ENCODE assay signal across 8 cellular contexts in genomic region chr20:25695532-25696383, GRCh38. TPM values are rescaled to one million over a fixed set of nuclear protein-coding genes. Genes with fewer than 3 reads are reported as not detected.
A peak's percentile ranks its signal among the peaks of the same experiment; 100 is the strongest.
DNase-seq lines count a peak whose midpoint lies in the region; ATAC-seq lines count a peak whose summit lies in the region.

No MANE protein-coding gene starts in this region.

- ATAC-seq in activated T-cell treated with anti-CD3 and anti-CD28 coated beads, Interleukin-2, amount 50 U/mL, for 72 hours (replicated peaks in 1 of 2) = peak in 1 of 2 donors; percentile 0
- ATAC-seq in esophagus mucosa (peak; percentile 11), HG02870 (IDR thresholded peaks at IDR 0.05; ENCODE audit: unreplicated experiment) (no peak), HG03342 (IDR thresholded peaks at IDR 0.05; ENCODE audit: unreplicated experiment) (no peak), HG02610 (IDR thresholded peaks at IDR 0.05; ENCODE audit: unreplicated experiment) (no peak)
- no peak for ATAC-seq in natural killer cell treated with Interleukin-12 subunit alpha and Interleukin-12 subunit beta and Interleukin-15 and Interleukin-18, amount 100 ng/mL, for 72 hours

- H3K4me1 ChIP-seq in SJSA1 (replicated peaks) = 0 out of 2 replicates have a peak, but pooled peaks cover 5% of the 10 kb centered on the region

- peaks cover 1 to 3% of the 10 kb centered on the region in 2 donors for H3K9me3 Mint-ChIP-seq in activated T-cell treated with anti-CD3 and anti-CD28 coated beads, Interleukin-2, amount 50 U/mL, for 72 hours
- no peaks in the 10 kb centered on the region for H3K9me3 Mint-ChIP-seq in natural killer cell treated with Interleukin-12 subunit alpha and Interleukin-12 subunit beta and Interleukin-15 and Interleukin-18, amount 100 ng/mL, for 72 hours

- no peaks in the 10 kb centered on the region for H3K9me3 ChIP-seq in SJSA1 (replicated peaks)

- no peaks in the 10 kb centered on the region for H3K27me3 ChIP-seq in SJSA1 (replicated peaks)

- no peak for DNase-seq in activated T-cell treated with anti-CD3 and anti-CD28 coated beads, Interleukin-2, amount 50 U/mL, for 72 hours
- DNase-seq in activated T-cell treated with anti-CD3 and anti-CD28 coated beads, Interleukin-2, amount 50 U/mL, for 48 hours = no peak
- DNase-seq in SJSA1 (ENCODE audit: low read depth in 1 of 2, low spot score in 2 of 2) = no peak
- no peak for DNase-seq in natural killer cell treated with Interleukin-12 subunit alpha and Interleukin-12 subunit beta and Interleukin-15 and Interleukin-18, amount 100 ng/mL, for 72 hours (ENCODE audit: low spot score)

- no peaks in the 10 kb centered on the region for H3K27me3 Mint-ChIP-seq in activated T-cell treated with anti-CD3 and anti-CD28 coated beads, Interleukin-2, amount 50 U/mL, for 72 hours (ENCODE audit: low read depth)
- H3K27me3 Mint-ChIP-seq in natural killer cell treated with Interleukin-12 subunit alpha and Interleukin-12 subunit beta and Interleukin-15 and Interleukin-18, amount 100 ng/mL, for 72 hours = no peaks in the 10 kb centered on the region

- H3K4me3 Mint-ChIP-seq in activated T-cell treated with anti-CD3 and anti-CD28 coated beads, Interleukin-2, amount 50 U/mL, for 72 hours = peak overlapping the region; percentile 89 to 96
- H3K4me3 Mint-ChIP-seq in natural killer cell treated with Interleukin-12 subunit alpha and Interleukin-12 subunit beta and Interleukin-15 and Interleukin-18, amount 100 ng/mL, for 72 hours = peak overlapping the region; percentile 96

- H3K36me3 ChIP-seq in SJSA1 = peaks cover 14% of the 10 kb centered on the region; the same call in 1 of the 2 replicates

- H3K4me3 ChIP-seq in SJSA1 = peak overlapping the region; percentile 75

- peaks cover 3 to 21% of the 10 kb centered on the region in 2 donors for H3K36me3 Mint-ChIP-seq in activated T-cell treated with anti-CD3 and anti-CD28 coated beads, Interleukin-2, amount 50 U/mL, for 72 hours (ENCODE audit: insufficient read depth in 2 of 2)
- H3K36me3 Mint-ChIP-seq in natural killer cell treated with Interleukin-12 subunit alpha and Interleukin-12 subunit beta and Interleukin-15 and Interleukin-18, amount 100 ng/mL, for 72 hours = peaks cover 16% of the 10 kb centered on the region

- H3K4me1 Mint-ChIP-seq in activated T-cell treated with anti-CD3 and anti-CD28 coated beads, Interleukin-2, amount 50 U/mL, for 72 hours (ENCODE audit: low read depth) = peaks cover 31% of the 10 kb centered on the region
- peaks cover 13 to 18% of the 10 kb centered on the region in 2 donors for H3K4me1 Mint-ChIP-seq in natural killer cell treated with Interleukin-12 subunit alpha and Interleukin-12 subunit beta and Interleukin-15 and Interleukin-18, amount 100 ng/mL, for 72 hours (ENCODE audit: low read depth in 2 of 2)

- H3K27ac Mint-ChIP-seq in activated T-cell treated with anti-CD3 and anti-CD28 coated beads, Interleukin-2, amount 50 U/mL, for 72 hours = peak overlapping the region; percentile 94
- H3K27ac Mint-ChIP-seq in natural killer cell treated with Interleukin-12 subunit alpha and Interleukin-12 subunit beta and Interleukin-15 and Interleukin-18, amount 100 ng/mL, for 72 hours = peak overlapping the region; percentile 78

- H3K27ac ChIP-seq in SJSA1 = peak overlapping the region; percentile 68

RNA-seq across cellular contexts. Expression of gene ZNF337, which starts 0.9 kb away (rescaled TPM):
- 10 to 100 TPM; 16.2 to 20.2 TPM for total RNA-seq in activated T-cell treated with anti-CD3 and anti-CD28 coated beads, Interleukin-2, amount 50 U/mL, for 72 hours
- 7.2 and 8.2 TPM in 2 replicates for total RNA-seq in SJSA1 (2014; rRNA removed; shearing (Covaris generic))
- total RNA-seq in esophagus mucosa = 5.7 TPM
- total RNA-seq in natural killer cell treated with Interleukin-12 subunit alpha and Interleukin-12 subunit beta and Interleukin-15 and Interleukin-18, amount 100 ng/mL, for 72 hours = 10 to 100 TPM; 15.3 to 21.5 TPM
